9 cellular contexts compared by ENCODE assay signal in the genomic region with DNA sequence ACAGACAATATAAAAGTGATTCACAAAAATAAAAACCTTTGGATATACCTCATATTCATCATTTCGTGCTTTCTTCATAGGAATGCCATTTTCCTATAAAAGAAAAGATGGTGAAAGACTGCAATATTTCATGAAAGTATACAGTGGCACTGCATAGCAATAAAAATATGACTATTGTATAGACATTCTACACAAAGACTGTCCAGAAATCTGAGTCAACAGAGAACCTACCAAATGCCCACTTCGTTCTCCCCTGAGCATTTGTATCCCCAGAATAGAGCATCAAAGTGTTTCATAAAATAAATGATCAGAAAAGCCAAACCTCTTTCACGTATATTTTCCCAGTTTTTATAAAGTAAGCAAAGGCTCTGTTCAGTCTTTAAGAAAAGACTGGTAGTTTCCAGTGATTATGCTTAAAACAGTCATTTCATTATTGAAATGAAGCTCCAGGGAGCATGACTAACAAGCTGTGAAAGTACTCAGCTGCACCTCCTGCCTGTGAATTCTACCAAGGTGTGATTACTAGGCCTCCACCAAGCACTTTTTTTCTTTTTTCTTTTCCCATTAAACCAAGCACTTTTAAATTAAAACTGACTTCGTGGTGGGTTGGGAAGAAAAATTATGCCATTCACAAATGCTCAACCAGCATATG. TPM values are rescaled to one million over a fixed set of nuclear protein-coding genes. Genes with fewer than 3 reads are reported as not detected.
DNase-seq lines count a peak whose midpoint lies in the region; ATAC-seq and TF ChIP-seq lines count a peak whose summit lies in the region.
"Had no signal": no experiment of that assay in that cellular context is flagged by ENCODE, and none has a peak within 500 bp of the region (broad histone marks: within the 10 kb centered on the region; RNA-seq: fewer than 3 reads in every experiment).

No MANE protein-coding gene starts in this region.

- peaks cover 55% of the 10 kb centered on the region for H3K36me3 Mint-ChIP-seq in activated naive CD8-positive, alpha-beta T cell treated with anti-CD3 and anti-CD28 coated beads for 36 hours

- H3K4me1 Mint-ChIP-seq in activated naive CD8-positive, alpha-beta T cell treated with anti-CD3 and anti-CD28 coated beads for 36 hours, result peaks cover 25% of the 10 kb centered on the region

- H3K27me3 ChIP-seq in brain microvascular endothelial cell (replicated peaks), result no peaks in the 10 kb centered on the region

- H3K9me3 Mint-ChIP-seq in activated naive CD8-positive, alpha-beta T cell treated with anti-CD3 and anti-CD28 coated beads for 36 hours, result peaks cover 2% of the 10 kb centered on the region

- in situ Hi-C loops in brain microvascular endothelial cell (cut with HindIII; ENCODE audit: low pct_ligation_motif_present, low sequenced_read_pairs), result no loop called here

- ATAC-seq in GM18502 (IDR thresholded peaks at IDR 0.05; ENCODE audit: poor library complexity, unreplicated experiment) (peak; percentile 88), GM19395 (IDR thresholded peaks at IDR 0.05; ENCODE audit: unreplicated experiment) (peak; percentile 79), HG02970 (IDR thresholded peaks at IDR 0.05; ENCODE audit: low FRiP score, unreplicated experiment) (peak; percentile 69)

- no peaks in the 10 kb centered on the region for H3K36me3 ChIP-seq in brain microvascular endothelial cell (replicated peaks)

- DNase-seq in activated naive CD8-positive, alpha-beta T cell treated with anti-CD3 and anti-CD28 coated beads for 36 hours, result peak; percentile 15
- DNase-seq in SHP77 treated with DMSO at 0.1 percent for 48 hours (lab: John Stamatoyannopoulos, UW), result no peak
- DNase-seq in COLO668 (lab: John Stamatoyannopoulos, UW; ENCODE audit: unreplicated experiment), result no peak
- no peak for DNase-seq in brain microvascular endothelial cell
- no peak for DNase-seq in NCI-H2196 treated with DMSO at 0.1 percent for 48 hours (lab: John Stamatoyannopoulos, UW; ENCODE audit: unreplicated experiment)
- DNase-seq: IMR-90 had no signal

- H3K27me3 Mint-ChIP-seq in activated naive CD8-positive, alpha-beta T cell treated with anti-CD3 and anti-CD28 coated beads for 36 hours, result no peaks in the 10 kb centered on the region

- H3K27ac Mint-ChIP-seq in activated naive CD8-positive, alpha-beta T cell treated with anti-CD3 and anti-CD28 coated beads for 36 hours, result peak overlapping the region; percentile 29

- no peak overlapping the region for H3K4me3 ChIP-seq in brain microvascular endothelial cell (ENCODE audit: low read depth, low read length)

- no peak overlapping the region for H3K4me3 Mint-ChIP-seq in activated naive CD8-positive, alpha-beta T cell treated with anti-CD3 and anti-CD28 coated beads for 36 hours

- no peak for TF ChIP-seq CTCF in brain microvascular endothelial cell (IDR thresholded peaks at IDR 0.05; ENCODE audit: low read depth, low read length, missing control alignments)

- H3K27ac ChIP-seq in brain microvascular endothelial cell, result no peak overlapping the region

RNA-seq across cellular contexts. Expression of gene PPA2, which starts 20.2 kb away (rescaled TPM):
- 100 to 1,000 TPM; 101 to 104 TPM for total RNA-seq in activated naive CD8-positive, alpha-beta T cell treated with anti-CD3 and anti-CD28 coated beads for 36 hours
